1 cellular context compared by ENCODE assay signal in the genomic region with DNA sequence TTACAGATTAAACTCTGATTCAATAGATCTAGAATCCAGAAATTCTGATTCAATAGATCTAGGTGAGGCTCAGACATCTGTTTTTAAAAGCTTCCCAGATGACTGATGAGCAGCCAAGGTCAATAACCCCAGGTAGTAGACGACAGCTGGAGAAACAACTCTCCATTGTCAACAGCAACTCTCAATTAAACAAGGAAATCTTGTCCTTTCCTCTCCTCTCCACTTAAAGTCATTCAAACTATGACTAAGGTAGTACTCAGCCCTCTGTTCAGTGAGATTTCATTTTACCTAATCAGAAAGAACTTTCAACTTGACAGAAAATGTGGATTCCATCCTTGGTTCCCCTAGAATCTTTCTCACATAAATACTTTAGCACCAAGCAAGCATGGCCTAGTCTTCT.
A peak's percentile ranks its signal among the peaks of the same experiment; 100 is the strongest.
TF ChIP-seq lines count a peak whose summit lies in the region.

No MANE protein-coding gene starts in this region.

TF ChIP-seq in HepG2, 621 proteins besides CTCF, POLR2A, EP300 and RAD21 (continued from another document):
- TF ChIP-seq KIAA2018 (CRISPR knock-in tag; IDR thresholded peaks at IDR 0.05; ENCODE audit: borderline replicate concordance) (no peak), RXRB (CRISPR knock-in tag; IDR thresholded peaks at IDR 0.05; ENCODE audit: borderline replicate concordance) (0 out of 2 replicates have a peak, but pooled peaks have one; percentile 44)
